ENCODE assay signal across 9 cellular contexts in genomic region chr11:4636962-4637661, GRCh38. TPM values are rescaled to one million over a fixed set of nuclear protein-coding genes. Genes with fewer than 3 reads are reported as not detected.
DNase-seq lines count a peak whose midpoint lies in the region; ATAC-seq and TF ChIP-seq lines count a peak whose summit lies in the region.
"Had no signal": no experiment of that assay in that cellular context is flagged by ENCODE, and none has a peak within 500 bp of the region (broad histone marks: within the 10 kb centered on the region; RNA-seq: fewer than 3 reads in every experiment).

Gene OR51D1 (plus strand): TSS chr11:4637477. CDS start chr11:4639791, 2,314 bp downstream.

- no peak for TF ChIP-seq POLR2A in erythroblast (IDR thresholded peaks at IDR 0.05; ENCODE audit: low read length)

- DNase-seq in D341Med (ENCODE audit: low spot score) (peak; percentile 77), HS-27A (ENCODE audit: low read depth) (peak; percentile 30), NOMO-1 (lab: John Stamatoyannopoulos, UW; ENCODE audit: unreplicated experiment in 2 of 2) (peak; percentile 8 to 53), erythroblast (lab: John Stamatoyannopoulos, UW) (peak; percentile 70 to 83), myocyte (ENCODE audit: low read depth) (peak; percentile 82)
- DNase-seq in activated CD8-positive, alpha-beta memory T cell treated with anti-CD3 and anti-CD28 coated beads, Interleukin-2, amount 10 ng/mL, durations not matched to agents 7 days and 5 days = peak; percentile 76
- DNase-seq in stimulated activated CD8-positive, alpha-beta memory T cell treated with anti-CD3 and anti-CD28 coated beads, Interleukin-7, amount 100 ng/mL, for 24 hours (ENCODE audit: low read depth) = peak; percentile 36

- H3K27ac Mint-ChIP-seq in activated CD8-positive, alpha-beta memory T cell treated with anti-CD3 and anti-CD28 coated beads, Interleukin-2, amount 10 ng/mL, durations not matched to agents 7 days and 5 days = no peak within 1 kb of the TSS

- peak; percentile 87 for ATAC-seq in GM21367 (IDR thresholded peaks at IDR 0.05; ENCODE audit: unreplicated experiment)
- peak; percentile 96 for ATAC-seq in activated CD8-positive, alpha-beta memory T cell treated with anti-CD3 and anti-CD28 coated beads, Interleukin-2, amount 10 ng/mL, durations not matched to agents 7 days and 5 days

- no peak within 1 kb of the TSS for H3K4me3 Mint-ChIP-seq in activated CD8-positive, alpha-beta memory T cell treated with anti-CD3 and anti-CD28 coated beads, Interleukin-2, amount 10 ng/mL, durations not matched to agents 7 days and 5 days

- CTCF ChIA-PET in activated CD8-positive, alpha-beta memory T cell treated with anti-CD3 and anti-CD28 coated beads, Interleukin-2, amount 10 ng/mL, durations not matched to agents 7 days and 5 days (lab: Charles Lee) = interaction anchor here (0.8 to 3.6 kb wide), 18 partner anchors 9 to 450 kb away, joined by 3 to 17 read pairs (median 4); no protein-coding TSS in a partner anchor

- H3K36me3 Mint-ChIP-seq in activated CD8-positive, alpha-beta memory T cell treated with anti-CD3 and anti-CD28 coated beads, Interleukin-2, amount 10 ng/mL, durations not matched to agents 7 days and 5 days = no peaks in the 10 kb centered on the region

- H3K4me1 Mint-ChIP-seq in activated CD8-positive, alpha-beta memory T cell treated with anti-CD3 and anti-CD28 coated beads, Interleukin-2, amount 10 ng/mL, durations not matched to agents 7 days and 5 days = no peaks in the 10 kb centered on the region

- H3K9me3 Mint-ChIP-seq in activated CD8-positive, alpha-beta memory T cell treated with anti-CD3 and anti-CD28 coated beads, Interleukin-2, amount 10 ng/mL, durations not matched to agents 7 days and 5 days (ENCODE audit: low read depth) = no peaks in the 10 kb centered on the region

- H3K27me3 Mint-ChIP-seq in activated CD8-positive, alpha-beta memory T cell treated with anti-CD3 and anti-CD28 coated beads, Interleukin-2, amount 10 ng/mL, durations not matched to agents 7 days and 5 days = peaks cover 8% of the 10 kb centered on the region

RNA-seq across cellular contexts. Expression of gene OR51D1, which starts in this region (rescaled TPM):
- total RNA-seq in activated CD8-positive, alpha-beta memory T cell treated with anti-CD3 and anti-CD28 coated beads, Interleukin-2, amount 10 ng/mL, durations not matched to agents 7 days and 5 days = not detected
- total RNA-seq in myocyte = not detected in 2 replicates
- polyA plus RNA-seq in myocyte (2012) = not detected
- total RNA-seq: frontal cortex had no signal

Comparison
In these comparisons a context has a peak if more than half of its experiments do, and no peak if none do; other contexts are left out.
1. Peak in every context shown above with its lines: DNase-seq and ATAC-seq.
2. Peak in DNase-seq and ATAC-seq in activated CD8-positive, alpha-beta memory T cell treated with anti-CD3 and anti-CD28 coated beads, Interleukin-2, amount 10 ng/mL, durations not matched to agents 7 days and 5 days; RNA of the gene not detected or under 1 TPM.
3. Peak in DNase-seq in myocyte; RNA of the gene not detected or under 1 TPM.
4. DNase-seq: peak in every context shown above with its lines; median percentile 82 in myocyte; 77 in D341Med; 76 in erythroblast; 76 in activated CD8-positive, alpha-beta memory T cell treated with anti-CD3 and anti-CD28 coated beads, Interleukin-2, amount 10 ng/mL, durations not matched to agents 7 days and 5 days; 36 in stimulated activated CD8-positive, alpha-beta memory T cell treated with anti-CD3 and anti-CD28 coated beads, Interleukin-7, amount 100 ng/mL, for 24 hours; 30 in NOMO-1; 30 in HS-27A.